In genomic region chr11:8730697-8731020, GRCh38 we compare ENCODE assay signal across 26 cellular contexts.
"Had no signal": no experiment of that assay in that cellular context is flagged by ENCODE, and none has a peak within 500 bp of the region (broad histone marks: within the 10 kb centered on the region; RNA-seq: fewer than 3 reads in every experiment).

No MANE protein-coding gene starts in this region.

- H3K9me3 ChIP-seq: lower lobe of right lung, suprapubic skin had no signal

- H3K27me3 Mint-ChIP-seq: type B pancreatic cell had no signal

- H3K27ac Mint-ChIP-seq: activated CD4-positive, alpha-beta T cell treated with anti-CD3 and anti-CD28 coated beads, Interleukin-2, amount 10 ng/mL, durations not matched to agents 7 days and 5 days; activated naive CD4-positive, alpha-beta T cell treated with anti-CD3 and anti-CD28 coated beads, Interleukin-2, amount 10 ng/mL, durations not matched to agents 7 days and 5 days; activated naive CD8-positive, alpha-beta T cell treated with anti-CD3 and anti-CD28 coated beads, Interleukin-2, amount 50 U/mL, for 24 hours; effector memory CD8-positive, alpha-beta T cell; mesothelial cell of epicardium; nephron progenitor cell; type B pancreatic cell had no signal

- H3K27me3 ChIP-seq: foreskin keratinocyte, suprapubic skin had no signal

- H3K9me3 Mint-ChIP-seq: activated CD4-positive, alpha-beta T cell treated with anti-CD3 and anti-CD28 coated beads, Interleukin-2, amount 10 ng/mL, durations not matched to agents 7 days and 5 days; activated naive CD4-positive, alpha-beta T cell treated with anti-CD3 and anti-CD28 coated beads, Interleukin-2, amount 10 ng/mL, durations not matched to agents 7 days and 5 days; activated naive CD8-positive, alpha-beta T cell treated with anti-CD3 and anti-CD28 coated beads, Interleukin-2, amount 50 U/mL, for 24 hours; activated T-cell treated with anti-CD3 and anti-CD28 coated beads, Interleukin-2, amount 50 U/mL, for 4 hours; effector memory CD8-positive, alpha-beta T cell; mesothelial cell of epicardium; nephron progenitor cell; type B pancreatic cell had no signal

- H3K4me3 Mint-ChIP-seq: activated CD4-positive, alpha-beta T cell treated with anti-CD3 and anti-CD28 coated beads, Interleukin-2, amount 10 ng/mL, durations not matched to agents 7 days and 5 days; activated naive CD4-positive, alpha-beta T cell treated with anti-CD3 and anti-CD28 coated beads, Interleukin-2, amount 10 ng/mL, durations not matched to agents 7 days and 5 days; activated naive CD8-positive, alpha-beta T cell treated with anti-CD3 and anti-CD28 coated beads, Interleukin-2, amount 50 U/mL, for 24 hours; activated T-cell treated with anti-CD3 and anti-CD28 coated beads, Interleukin-2, amount 50 U/mL, for 4 hours; effector memory CD8-positive, alpha-beta T cell; mesothelial cell of epicardium; nephron progenitor cell; type B pancreatic cell had no signal

- H3K36me3 Mint-ChIP-seq: activated naive CD4-positive, alpha-beta T cell treated with anti-CD3 and anti-CD28 coated beads, Interleukin-2, amount 10 ng/mL, durations not matched to agents 7 days and 5 days had no signal

- DNase-seq: activated CD4-positive, alpha-beta T cell treated with anti-CD3 and anti-CD28 coated beads, Interleukin-2, amount 10 ng/mL, durations not matched to agents 7 days and 5 days; activated CD4-positive, CD25-positive, alpha-beta regulatory T cell; activated CD8-positive, alpha-beta memory T cell treated with anti-CD3 and anti-CD28 coated beads, Interleukin-2, amount 50 U/mL, for 4 hours; activated effector memory CD4-positive, alpha-beta T cell treated with Interleukin-2 at 50 U/mL for 16 hours; activated naive CD4-positive, alpha-beta T cell treated with anti-CD3 and anti-CD28 coated beads, Interleukin-2, amount 10 ng/mL, durations not matched to agents 7 days and 5 days; activated naive CD8-positive, alpha-beta T cell treated with anti-CD3 and anti-CD28 coated beads, Interleukin-2, amount 50 U/mL, for 24 hours; activated T-cell treated with anti-CD3 and anti-CD28 coated beads, Interleukin-2, amount 50 U/mL, for 4 hours; dermis blood vessel endothelial cell; effector memory CD8-positive, alpha-beta T cell; foreskin keratinocyte; glutamatergic neuron; hypothalamus; islet precursor cell; left colon; lower lobe of right lung; nephron progenitor cell; occipital lobe; stimulated activated naive CD4-positive, alpha-beta T cell treated with Interleukin-2 at 50 U/mL for 16 hours; T-helper 1 cell; T-helper 9 cell had no signal

- H3K4me3 ChIP-seq: lower lobe of right lung, skin epidermis, suprapubic skin had no signal

- ATAC-seq: activated naive CD8-positive, alpha-beta T cell treated with anti-CD3 and anti-CD28 coated beads, Interleukin-2, amount 50 U/mL, for 24 hours; activated T-cell treated with anti-CD3 and anti-CD28 coated beads, Interleukin-2, amount 50 U/mL, for 4 hours; effector memory CD8-positive, alpha-beta T cell; foreskin keratinocyte; left colon; lower lobe of right lung had no signal

- FAIRE-seq: astrocyte, bronchial epithelial cell had no signal

- H3K27ac ChIP-seq: foreskin keratinocyte, lower lobe of right lung, suprapubic skin had no signal

- H3K4me1 Mint-ChIP-seq: activated CD4-positive, alpha-beta T cell treated with anti-CD3 and anti-CD28 coated beads, Interleukin-2, amount 10 ng/mL, durations not matched to agents 7 days and 5 days; activated naive CD4-positive, alpha-beta T cell treated with anti-CD3 and anti-CD28 coated beads, Interleukin-2, amount 10 ng/mL, durations not matched to agents 7 days and 5 days had no signal
